ENCODE assay signal across 20 cellular contexts in the genomic region with DNA sequence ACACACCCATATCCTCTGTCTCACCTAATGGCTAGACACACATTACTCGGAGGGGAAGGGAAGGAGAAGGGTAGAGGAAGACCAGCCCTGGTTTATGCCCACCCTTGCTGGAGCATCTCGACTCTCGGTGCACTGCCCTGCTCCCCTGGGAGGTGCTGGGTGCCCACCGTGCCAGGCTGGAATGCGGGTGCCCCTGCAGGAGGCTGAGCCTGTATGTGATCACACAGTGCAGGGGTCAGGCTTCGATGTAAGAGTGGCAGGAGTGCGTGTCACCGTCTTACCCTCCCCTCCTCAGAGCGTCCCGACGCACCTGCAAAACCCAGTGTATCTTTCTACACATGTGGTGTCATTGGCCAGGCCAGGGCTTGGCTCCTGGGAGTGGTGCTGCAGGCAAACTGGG. TPM values are rescaled to one million over a fixed set of nuclear protein-coding genes. Genes with fewer than 3 reads are reported as not detected.
DNase-seq lines count a peak whose midpoint lies in the region; ATAC-seq, FAIRE-seq and TF ChIP-seq lines count a peak whose summit lies in the region.
"Had no signal": no experiment of that assay in that cellular context is flagged by ENCODE, and none has a peak within 500 bp of the region (broad histone marks: within the 10 kb centered on the region; RNA-seq: fewer than 3 reads in every experiment).

No MANE protein-coding gene starts in this region.

- H3K9me3 ChIP-seq in kidney (ENCODE audit: control insufficient read depth in 1 of 2, low read length in 2 of 2): no peaks in the 10 kb centered on the region
- H3K9me3 ChIP-seq: A549, Caco-2 had no signal

- no peak overlapping the region for H3K27ac ChIP-seq in kidney (ENCODE audit: low read depth in 2 of 2, low read length in 2 of 2)
- H3K27ac ChIP-seq: 22Rv1, A549, C4-2B had no signal

- H3K9ac ChIP-seq in kidney (ENCODE audit: low read length in 2 of 2): no peak overlapping the region

- DNase-seq in natural killer cell treated with Interleukin-12 subunit alpha and Interleukin-12 subunit beta and Interleukin-15 and Interleukin-18, amount 100 ng/mL, for 72 hours (ENCODE audit: low spot score): no peak
- no peak for DNase-seq in natural killer cell
- peak; percentile 52 for DNase-seq in kidney
- no peak for DNase-seq in stimulated activated effector memory CD8-positive, alpha-beta T cell treated with anti-CD3 and anti-CD28 coated beads, Interleukin-12 subunit alpha, Interleukin-12 subunit beta, amount 100 ng/mL, for 72 hours (ENCODE audit: low spot score in 2 of 2)
- DNase-seq in stimulated activated CD4-positive, alpha-beta T cell treated with anti-CD3 and anti-CD28 coated beads, Interleukin-4, amount 100 ng/mL, for 1 hour: no peak
- DNase-seq in DMS79 treated with DMSO at 0.1 percent for 48 hours (lab: John Stamatoyannopoulos, UW): no peak
- DNase-seq: AML-193; Caco-2; CD4-positive, alpha-beta T cell; GF-D8; GOT3; H7; HFFc6 had no signal

- ATAC-seq in natural killer cell treated with Interleukin-12 subunit alpha and Interleukin-12 subunit beta and Interleukin-15 and Interleukin-18, amount 100 ng/mL, for 72 hours: peak; percentile 27 to 62
- no peak for ATAC-seq in natural killer cell
- peak; percentile 16 for ATAC-seq in stimulated activated effector memory CD8-positive, alpha-beta T cell treated with anti-CD3 and anti-CD28 coated beads, Interleukin-12 subunit alpha, Interleukin-12 subunit beta, amount 100 ng/mL, for 72 hours
- ATAC-seq in HG02852 (IDR thresholded peaks at IDR 0.05; ENCODE audit: unreplicated experiment): no peak
- ATAC-seq: HCT116 had no signal

- no peaks in the 10 kb centered on the region for H3K36me3 Mint-ChIP-seq in natural killer cell treated with Interleukin-12 subunit alpha and Interleukin-12 subunit beta and Interleukin-15 and Interleukin-18, amount 100 ng/mL, for 72 hours
- no peaks in the 10 kb centered on the region for H3K36me3 Mint-ChIP-seq in natural killer cell
- no peaks in the 10 kb centered on the region for H3K36me3 Mint-ChIP-seq in stimulated activated effector memory CD8-positive, alpha-beta T cell treated with anti-CD3 and anti-CD28 coated beads, Interleukin-12 subunit alpha, Interleukin-12 subunit beta, amount 100 ng/mL, for 72 hours

- no peaks in the 10 kb centered on the region for H3K4me1 ChIP-seq in kidney (ENCODE audit: control insufficient read depth in 1 of 2, insufficient read depth in 1 of 2, low read depth in 1 of 2, low read length in 2 of 2)
- H3K4me1 ChIP-seq: A549, Caco-2 had no signal

- TF ChIP-seq CTCF in natural killer cell (IDR thresholded peaks at IDR 0.05) (no peak), kidney (IDR thresholded peaks at IDR 0.05; ENCODE audit: borderline replicate concordance, extremely low read depth, insufficient read depth) (no peak)

- no peaks in the 10 kb centered on the region for H3K36me3 ChIP-seq in kidney (ENCODE audit: control insufficient read depth in 1 of 2, insufficient read depth in 2 of 2, low read length in 2 of 2)

- H3K9me3 Mint-ChIP-seq in natural killer cell treated with Interleukin-12 subunit alpha and Interleukin-12 subunit beta and Interleukin-15 and Interleukin-18, amount 100 ng/mL, for 72 hours: no peaks in the 10 kb centered on the region
- no peaks in the 10 kb centered on the region for H3K9me3 Mint-ChIP-seq in natural killer cell
- no peaks in the 10 kb centered on the region for H3K9me3 Mint-ChIP-seq in stimulated activated effector memory CD8-positive, alpha-beta T cell treated with anti-CD3 and anti-CD28 coated beads, Interleukin-12 subunit alpha, Interleukin-12 subunit beta, amount 100 ng/mL, for 72 hours
- H3K9me3 Mint-ChIP-seq: CD4-positive, alpha-beta T cell; HFFc6 had no signal

- peaks cover 19 to 21% of the 10 kb centered on the region in 2 donors for H3K27me3 Mint-ChIP-seq in natural killer cell treated with Interleukin-12 subunit alpha and Interleukin-12 subunit beta and Interleukin-15 and Interleukin-18, amount 100 ng/mL, for 72 hours
- peaks cover 7 to 36% of the 10 kb centered on the region in 2 donors for H3K27me3 Mint-ChIP-seq in natural killer cell (ENCODE audit: low read depth in 2 of 2)

- no peak for FAIRE-seq in kidney (lab: Jason Lieb, UNC)
- FAIRE-seq: A549, D721Med, HepG2 had no signal

- H3K4me1 Mint-ChIP-seq in natural killer cell treated with Interleukin-12 subunit alpha and Interleukin-12 subunit beta and Interleukin-15 and Interleukin-18, amount 100 ng/mL, for 72 hours (ENCODE audit: low read depth in 2 of 2): no peaks in the 10 kb centered on the region
- no peaks in the 10 kb centered on the region for H3K4me1 Mint-ChIP-seq in natural killer cell
- H3K4me1 Mint-ChIP-seq in stimulated activated effector memory CD8-positive, alpha-beta T cell treated with anti-CD3 and anti-CD28 coated beads, Interleukin-12 subunit alpha, Interleukin-12 subunit beta, amount 100 ng/mL, for 72 hours: no peaks in the 10 kb centered on the region

- no peak overlapping the region for H3K4me3 ChIP-seq in kidney (ENCODE audit: low read length in 2 of 2)
- H3K4me3 ChIP-seq: A549 had no signal

- intact Hi-C loops in natural killer cell (cut with micrococcal nuclease) (no loop called here), kidney (cut with DNase I) (no loop called here)

- H3K27ac Mint-ChIP-seq in natural killer cell treated with Interleukin-12 subunit alpha and Interleukin-12 subunit beta and Interleukin-15 and Interleukin-18, amount 100 ng/mL, for 72 hours: no peak overlapping the region
- H3K27ac Mint-ChIP-seq in natural killer cell: no peak overlapping the region
- no peak overlapping the region for H3K27ac Mint-ChIP-seq in stimulated activated effector memory CD8-positive, alpha-beta T cell treated with anti-CD3 and anti-CD28 coated beads, Interleukin-12 subunit alpha, Interleukin-12 subunit beta, amount 100 ng/mL, for 72 hours
- H3K27ac Mint-ChIP-seq: CD4-positive, alpha-beta T cell; HFFc6 had no signal

- H3K4me3 Mint-ChIP-seq in natural killer cell treated with Interleukin-12 subunit alpha and Interleukin-12 subunit beta and Interleukin-15 and Interleukin-18, amount 100 ng/mL, for 72 hours: no peak overlapping the region
- no peak overlapping the region for H3K4me3 Mint-ChIP-seq in natural killer cell
- H3K4me3 Mint-ChIP-seq in stimulated activated effector memory CD8-positive, alpha-beta T cell treated with anti-CD3 and anti-CD28 coated beads, Interleukin-12 subunit alpha, Interleukin-12 subunit beta, amount 100 ng/mL, for 72 hours: no peak overlapping the region
- H3K4me3 Mint-ChIP-seq: CD4-positive, alpha-beta T cell; HFFc6 had no signal

RNA-seq across cellular contexts. Expression of gene ACOT12, which starts 7.3 kb away (rescaled TPM):
- total RNA-seq in natural killer cell treated with Interleukin-12 subunit alpha and Interleukin-12 subunit beta and Interleukin-15 and Interleukin-18, amount 100 ng/mL, for 72 hours: not detected
- total RNA-seq in natural killer cell (not detected), kidney (not detected)
- polyA plus RNA-seq in kidney (ENCODE audit: insufficient read depth, low read depth, low replicate concordance): 2.2 TPM
- total RNA-seq: H7, HepG2, HFFc6 had no signal
- polyA plus RNA-seq: HepG2 had no signal

Comparison
In these comparisons a context has a peak if more than half of its experiments do, and no peak if none do; other contexts are left out.
1. ATAC-seq: peak in natural killer cell treated with Interleukin-12 subunit alpha and Interleukin-12 subunit beta and Interleukin-15 and Interleukin-18, amount 100 ng/mL, for 72 hours (2 of 2) and stimulated activated effector memory CD8-positive, alpha-beta T cell treated with anti-CD3 and anti-CD28 coated beads, Interleukin-12 subunit alpha, Interleukin-12 subunit beta, amount 100 ng/mL, for 72 hours (single experiment); none in natural killer cell (0 of 3) and HG02852 (single experiment).